Comparison of ENCODE assay signal across 18 cellular contexts in genomic region chr2:2638516-2638915, GRCh38.
DNase-seq lines count a peak whose midpoint lies in the region; ATAC-seq and TF ChIP-seq lines count a peak whose summit lies in the region.
"Had no signal": no experiment of that assay in that cellular context is flagged by ENCODE, and none has a peak within 500 bp of the region (broad histone marks: within the 10 kb centered on the region; RNA-seq: fewer than 3 reads in every experiment).

No MANE protein-coding gene starts in this region.

- H4K20me1 ChIP-seq in GM23338 (replicated peaks; ENCODE audit: insufficient read depth): no peaks in the 10 kb centered on the region

- 76 to 79% methylated on average over 9 of the region's 9 CpGs for WGBS in sigmoid colon, 2 donors

- POLR2A ChIA-PET in naive thymus-derived CD4-positive, alpha-beta T cell (lab: Charles Lee): interaction anchor here (0.7 kb wide), 1 partner anchor 14 kb away, joined by 3 read pairs; no protein-coding TSS in a partner anchor

- H3K27ac Mint-ChIP-seq in GM23338 (no peak overlapping the region), brain (peak overlapping the region in 3 of 5 experiments; percentile 35 to 93 (median 42))
- H3K27ac Mint-ChIP-seq in naive thymus-derived CD4-positive, alpha-beta T cell: no peak overlapping the region
- H3K27ac Mint-ChIP-seq: CD4-positive, CD25-positive, alpha-beta regulatory T cell; CD8-positive, alpha-beta memory T cell; H9 had no signal

- H3K27me3 Mint-ChIP-seq in GM23338 (ENCODE audit: insufficient read depth, low read depth, poor library complexity) (peaks cover 8% of the 10 kb centered on the region), brain (peaks cover 13% of the 10 kb centered on the region)
- peaks cover 0 to 6% (median 0%) of the 10 kb centered on the region in 5 donors for H3K27me3 Mint-ChIP-seq in naive thymus-derived CD4-positive, alpha-beta T cell

- TF ChIP-seq POLR2A in sigmoid colon (IDR thresholded peaks at IDR 0.05): no peak

- TF ChIP-seq CTCF in GM23338 (conservative IDR thresholded peaks at IDR 0.05; ENCODE audit: low read depth in 2 of 2): no peak
- TF ChIP-seq CTCF in brain (conservative IDR thresholded peaks at IDR 0.05): no peak
- TF ChIP-seq CTCF in sigmoid colon (IDR thresholded peaks at IDR 0.05): no peak

- H3K36me3 Mint-ChIP-seq in GM23338 (ENCODE audit: low read depth) (no peaks in the 10 kb centered on the region; the same call in 2 of the 3 replicates), brain (no peaks in the 10 kb centered on the region)
- H3K36me3 Mint-ChIP-seq in naive thymus-derived CD4-positive, alpha-beta T cell: peaks cover 0 to 8% (median 0%) of the 10 kb centered on the region in 5 donors
- H3K36me3 Mint-ChIP-seq: CD4-positive, CD25-positive, alpha-beta regulatory T cell; CD8-positive, alpha-beta memory T cell had no signal

- 0 out of 2 replicates have a peak overlapping the region, but pooled peaks have one; percentile 5 for H2AFZ ChIP-seq in GM23338

- H3K4me1 Mint-ChIP-seq in GM23338 (0 out of 3 replicates have a peak, but pooled peaks cover 3% of the 10 kb centered on the region), brain (peaks cover 73% of the 10 kb centered on the region)
- peaks cover 0 to 28% (median 11%) of the 10 kb centered on the region in 7 donors for H3K4me1 Mint-ChIP-seq in naive thymus-derived CD4-positive, alpha-beta T cell
- H3K4me1 Mint-ChIP-seq: CD4-positive, CD25-positive, alpha-beta regulatory T cell; CD8-positive, alpha-beta memory T cell had no signal

- H3K9me2 ChIP-seq in GM23338 (ENCODE audit: insufficient read depth): no peaks in the 10 kb centered on the region

- no peak for DNase-seq in GM23338 (ENCODE audit: low spot score)
- no peak for DNase-seq in naive thymus-derived CD4-positive, alpha-beta T cell
- peak; percentile 25 for DNase-seq in sigmoid colon
- DNase-seq in NCI-H82 (lab: John Stamatoyannopoulos, UW): no peak
- DNase-seq in activated T-cell treated with anti-CD3 and anti-CD28 coated beads, Interleukin-2, amount 50 U/mL, for 1 hour: no peak
- no peak for DNase-seq in mesenteric fat pad (ENCODE audit: low spot score)
- DNase-seq: BE2C; C1 segment of cervical spinal cord; CD4-positive, CD25-positive, alpha-beta regulatory T cell; CD8-positive, alpha-beta memory T cell; COR-L47; DMS 273 treated with DMSO at 0.1 percent for 48 hours; DMS53; DND-41; EL; H9 had no signal

- H3K36me3 ChIP-seq in GM23338 (ENCODE audit: insufficient read depth): no peaks in the 10 kb centered on the region
- H3K36me3 ChIP-seq in naive thymus-derived CD4-positive, alpha-beta T cell (ENCODE audit: control insufficient read depth in 2 of 3, insufficient read depth in 3 of 3, low read length in 3 of 3): no peaks in the 10 kb centered on the region
- no peaks in the 10 kb centered on the region for H3K36me3 ChIP-seq in sigmoid colon
- H3K36me3 ChIP-seq: BE2C had no signal

- H3K9me3 Mint-ChIP-seq in GM23338 (no peaks in the 10 kb centered on the region; the same call in 2 of the 3 replicates), brain (peaks cover 0 to 3% (median 0%) of the 10 kb centered on the region in 5 experiments)
- H3K9me3 Mint-ChIP-seq in naive thymus-derived CD4-positive, alpha-beta T cell: peaks cover 0 to 4% (median 0%) of the 10 kb centered on the region in 11 donors
- H3K9me3 Mint-ChIP-seq: H9 had no signal

- peak; percentile 28; the same call in 1 of the 3 replicates for ATAC-seq in GM23338
- ATAC-seq in naive thymus-derived CD4-positive, alpha-beta T cell: peak; percentile 19
- ATAC-seq: GM12878 had no signal

- no peak overlapping the region for H3K4me3 Mint-ChIP-seq in GM23338
- no peak overlapping the region for H3K4me3 Mint-ChIP-seq in brain
- H3K4me3 Mint-ChIP-seq in naive thymus-derived CD4-positive, alpha-beta T cell: no peak overlapping the region
- H3K4me3 Mint-ChIP-seq: CD4-positive, CD25-positive, alpha-beta regulatory T cell; CD8-positive, alpha-beta memory T cell; H9 had no signal

- intact Hi-C loops in naive thymus-derived CD4-positive, alpha-beta T cell (cut with micrococcal nuclease): no loop called here
- intact Hi-C loops in sigmoid colon (cut with DNase I): no loop called here

- H3K4me1 ChIP-seq in GM23338 (ENCODE audit: insufficient read depth): no peaks in the 10 kb centered on the region
- no peaks in the 10 kb centered on the region for H3K4me1 ChIP-seq in naive thymus-derived CD4-positive, alpha-beta T cell (ENCODE audit: control insufficient read depth in 2 of 2, insufficient read depth in 2 of 2, low read length in 2 of 2)
- no peaks in the 10 kb centered on the region for H3K4me1 ChIP-seq in sigmoid colon
- H3K4me1 ChIP-seq: BE2C had no signal

- H3K9me3 ChIP-seq in naive thymus-derived CD4-positive, alpha-beta T cell (ENCODE audit: control insufficient read depth in 2 of 3, low read length in 3 of 3): no peaks in the 10 kb centered on the region
- no peaks in the 10 kb centered on the region for H3K9me3 ChIP-seq in sigmoid colon
- H3K9me3 ChIP-seq: BE2C had no signal

- no peaks in the 10 kb centered on the region for H3K27me3 ChIP-seq in GM23338 (ENCODE audit: insufficient read depth)
- no peaks in the 10 kb centered on the region for H3K27me3 ChIP-seq in naive thymus-derived CD4-positive, alpha-beta T cell (ENCODE audit: control insufficient read depth in 2 of 2, insufficient read depth in 2 of 2, low read length in 2 of 2)
- H3K27me3 ChIP-seq in sigmoid colon: peaks cover 0 to 7% (median 0%) of the 10 kb centered on the region in 3 donors
- H3K27me3 ChIP-seq: BE2C had no signal

- H3K4me2 ChIP-seq in GM23338: no peak overlapping the region

- TF ChIP-seq EP300 in sigmoid colon (IDR thresholded peaks at IDR 0.05): no peak

- H3F3A ChIP-seq in GM23338 (replicated peaks; ENCODE audit: low read depth): no peaks in the 10 kb centered on the region

- H3K27ac ChIP-seq in GM23338 (ENCODE audit: low read depth): no peak overlapping the region
- H3K27ac ChIP-seq in naive thymus-derived CD4-positive, alpha-beta T cell (ENCODE audit: low read depth, low read length): no peak overlapping the region
- H3K27ac ChIP-seq in sigmoid colon: no peak overlapping the region

- no peaks in the 10 kb centered on the region for H3K79me2 ChIP-seq in GM23338 (replicated peaks; ENCODE audit: insufficient read depth)

- CTCF ChIA-PET in naive thymus-derived CD4-positive, alpha-beta T cell (lab: Charles Lee): no interaction called here

- H3K4me3 ChIP-seq in GM23338 (no peak overlapping the region), sigmoid colon (no peak overlapping the region)
- no peak overlapping the region for H3K4me3 ChIP-seq in naive thymus-derived CD4-positive, alpha-beta T cell (ENCODE audit: low read length)
- H3K4me3 ChIP-seq: GM12878 had no signal

TF ChIP-seq in GM23338, 12 proteins besides CTCF, POLR2A, EP300 and RAD21 (continues in another document):
- TF ChIP-seq, protein P1, sequence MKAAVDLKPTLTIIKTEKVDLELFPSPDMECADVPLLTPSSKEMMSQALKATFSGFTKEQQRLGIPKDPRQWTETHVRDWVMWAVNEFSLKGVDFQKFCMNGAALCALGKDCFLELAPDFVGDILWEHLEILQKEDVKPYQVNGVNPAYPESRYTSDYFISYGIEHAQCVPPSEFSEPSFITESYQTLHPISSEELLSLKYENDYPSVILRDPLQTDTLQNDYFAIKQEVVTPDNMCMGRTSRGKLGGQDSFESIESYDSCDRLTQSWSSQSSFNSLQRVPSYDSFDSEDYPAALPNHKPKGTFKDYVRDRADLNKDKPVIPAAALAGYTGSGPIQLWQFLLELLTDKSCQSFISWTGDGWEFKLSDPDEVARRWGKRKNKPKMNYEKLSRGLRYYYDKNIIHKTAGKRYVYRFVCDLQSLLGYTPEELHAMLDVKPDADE (IDR thresholded peaks at IDR 0.05): no peak
- TF ChIP-seq POLR2AphosphoS5 (IDR thresholded peaks at IDR 0.05; ENCODE audit: low read depth): no peak
- no peak for TF ChIP-seq EZH2phosphoT487 (IDR thresholded peaks at IDR 0.05; ENCODE audit: unreplicated experiment)

Comparison
In these comparisons a context has a peak if more than half of its experiments do, and no peak if none do; other contexts are left out.
1. H3K27ac Mint-ChIP-seq: peak in brain (3 of 5); none in GM23338 (single experiment) and naive thymus-derived CD4-positive, alpha-beta T cell (0 of 9).